28 cellular contexts compared by ENCODE assay signal in the genomic region with DNA sequence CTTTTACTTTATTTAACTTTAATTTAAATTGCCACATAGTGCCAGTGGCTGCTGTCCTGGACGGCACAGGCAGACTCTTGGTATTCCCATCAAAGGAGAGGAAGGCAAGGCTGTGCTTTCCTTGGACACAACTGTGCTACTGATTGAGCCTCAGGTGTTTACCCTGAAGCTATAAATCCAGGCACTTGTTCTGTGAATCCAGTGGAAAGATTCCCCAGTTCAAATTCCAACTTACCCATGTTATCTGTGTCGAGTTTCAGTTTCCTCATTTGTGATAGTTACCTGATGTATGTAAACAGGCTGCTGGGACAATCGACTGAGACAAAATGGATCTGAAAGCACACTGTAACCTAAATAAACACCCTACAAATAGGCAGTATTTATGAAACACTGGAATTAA.
"Had no signal": no experiment of that assay in that cellular context is flagged by ENCODE, and none has a peak within 500 bp of the region (broad histone marks: within the 10 kb centered on the region; RNA-seq: fewer than 3 reads in every experiment).

No MANE protein-coding gene starts in this region.

- ATAC-seq: naive thymus-derived CD8-positive, alpha-beta T cell; stimulated activated naive B cell treated with anti-CD40 and anti-IgM and Interleukin-4, amounts not matched to agents 10 μg/mL and 1 μg/mL and 100 μg/mL, for 72 hours; stimulated activated naive CD8-positive, alpha-beta T cell treated with anti-CD3 and anti-CD28 coated beads, Interleukin-15, Interleukin-2, amounts not matched to agents 100 U/mL and 50 U/mL, for 24 hours had no signal

- H3K4me1 ChIP-seq: left ventricle myocardium inferior, parathyroid adenoma, right atrium auricular region, right lobe of liver, spleen, suprapubic skin, tibial artery, vagina had no signal

- H3K27ac ChIP-seq: left ventricle myocardium inferior, neural progenitor cell, neutrophil, parathyroid adenoma, right atrium auricular region, right lobe of liver, skin epidermis, spleen, suprapubic skin, thoracic aorta, tibial artery, vagina had no signal

- DNase-seq: hypothalamus; immature natural killer cell; kidney; left ventricle myocardium inferior; midbrain; naive thymus-derived CD8-positive, alpha-beta T cell; occipital lobe; right lobe of liver; spleen; stimulated activated CD4-positive, alpha-beta T cell treated with anti-CD3 and anti-CD28 coated beads, Interleukin-1b, Interleukin-23, amount 100 ng/mL, for 48 hours; stimulated activated CD4-positive, alpha-beta T cell treated with anti-CD3 and anti-CD28 coated beads, Interleukin-2, amount 100 ng/mL, for 48 hours; stimulated activated CD4-positive, alpha-beta T cell treated with anti-CD3 and anti-CD28 coated beads, Interleukin-4, amount 100 ng/mL, for 4 hours; stimulated activated CD8-positive, alpha-beta memory T cell treated with anti-CD3 and anti-CD28 coated beads, Interleukin-4, amount 100 ng/mL, for 48 hours; stimulated activated naive B cell treated with anti-CD40 and anti-IgM and Interleukin-4, amounts not matched to agents 10 μg/mL and 1 μg/mL and 100 μg/mL, for 72 hours; stimulated activated naive CD8-positive, alpha-beta T cell treated with anti-CD3 and anti-CD28 coated beads, Interleukin-15, Interleukin-2, amounts not matched to agents 100 U/mL and 50 U/mL, for 24 hours; tibial artery had no signal

- H3K27me3 ChIP-seq: neutrophil, right atrium auricular region, right lobe of liver, spleen, suprapubic skin, tibial artery, vagina had no signal

- H3K27ac Mint-ChIP-seq: immature natural killer cell; memory B cell; naive thymus-derived CD8-positive, alpha-beta T cell; neural progenitor cell; stimulated activated naive B cell treated with anti-CD40 and anti-IgM and Interleukin-4, amounts not matched to agents 10 μg/mL and 1 μg/mL and 100 μg/mL, for 72 hours; type B pancreatic cell had no signal

- H3K9me3 Mint-ChIP-seq: immature natural killer cell had no signal

- H3K4me3 ChIP-seq: left ventricle myocardium inferior, neural progenitor cell, right atrium auricular region, right lobe of liver, skin epidermis, spleen, suprapubic skin, thoracic aorta, tibial artery, vagina had no signal

- H3K36me3 ChIP-seq: neural progenitor cell, right lobe of liver had no signal

- H3K4me1 Mint-ChIP-seq: immature natural killer cell; memory B cell; naive thymus-derived CD8-positive, alpha-beta T cell; stimulated activated naive B cell treated with anti-CD40 and anti-IgM and Interleukin-4, amounts not matched to agents 10 μg/mL and 1 μg/mL and 100 μg/mL, for 72 hours had no signal

- FAIRE-seq: islet of Langerhans, kidney had no signal

- H3K4me3 Mint-ChIP-seq: immature natural killer cell; memory B cell; naive thymus-derived CD8-positive, alpha-beta T cell; nephron; neural progenitor cell; stimulated activated naive B cell treated with anti-CD40 and anti-IgM and Interleukin-4, amounts not matched to agents 10 μg/mL and 1 μg/mL and 100 μg/mL, for 72 hours; type B pancreatic cell had no signal

- H3K9me3 ChIP-seq: neutrophil, right atrium auricular region, right lobe of liver, suprapubic skin, thoracic aorta, tibial artery, vagina had no signal
